12 cellular contexts compared by ENCODE assay signal in genomic region chr9:93297659-93298497, GRCh38.
DNase-seq lines count a peak whose midpoint lies in the region; ATAC-seq and TF ChIP-seq lines count a peak whose summit lies in the region.
"Had no signal": no experiment of that assay in that cellular context is flagged by ENCODE, and none has a peak within 500 bp of the region (broad histone marks: within the 10 kb centered on the region; RNA-seq: fewer than 3 reads in every experiment).

No MANE protein-coding gene starts in this region.

- ATAC-seq in Right ventricle myocardium inferior = no peak
- ATAC-seq in left ventricle myocardium superior = no peak
- no peak for ATAC-seq in GM21529 (IDR thresholded peaks at IDR 0.05; ENCODE audit: unreplicated experiment)
- no peak for ATAC-seq in HG02870 (IDR thresholded peaks at IDR 0.05; ENCODE audit: unreplicated experiment)
- ATAC-seq: HCT116; stimulated activated naive B cell treated with anti-CD40 and anti-IgM and Interleukin-4, amounts not matched to agents 10 μg/mL and 1 μg/mL and 100 μg/mL, for 72 hours had no signal

- H3K9me3 ChIP-seq in suprapubic skin = no peaks in the 10 kb centered on the region

- no peak overlapping the region for H3K27ac ChIP-seq in suprapubic skin
- H3K27ac ChIP-seq: RWPE1 had no signal

- DNase-seq in Right ventricle myocardium inferior (ENCODE audit: missing footprints) (peak; percentile 61), left ventricle myocardium superior (no peak), NCI-H2029 treated with DMSO at 0.1 percent for 48 hours (lab: John Stamatoyannopoulos, UW) (peak; percentile 32), glutamatergic neuron (no peak), suprapubic skin (ENCODE audit: low spot score in 2 of 2) (peak; percentile 42 to 70)
- DNase-seq in stimulated activated CD4-positive, alpha-beta T cell treated with anti-CD3 and anti-CD28 coated beads, Interleukin-4, amount 100 ng/mL, for 1 hour = no peak
- DNase-seq: NCI-H1694 treated with DMSO at 0.1 percent for 48 hours; stimulated activated naive B cell treated with anti-CD40 and anti-IgM and Interleukin-4, amounts not matched to agents 10 μg/mL and 1 μg/mL and 100 μg/mL, for 72 hours had no signal

- 87% methylated on average over 6 of the region's 33 CpGs for WGBS in suprapubic skin

- peak overlapping the region; percentile 28 for H3K27ac Mint-ChIP-seq in glutamatergic neuron (ENCODE audit: unreplicated experiment)
- H3K27ac Mint-ChIP-seq: stimulated activated naive B cell treated with anti-CD40 and anti-IgM and Interleukin-4, amounts not matched to agents 10 μg/mL and 1 μg/mL and 100 μg/mL, for 72 hours had no signal

- peaks cover 25% of the 10 kb centered on the region for H3K9me3 Mint-ChIP-seq in glutamatergic neuron (ENCODE audit: unreplicated experiment)
- H3K9me3 Mint-ChIP-seq: stimulated activated naive B cell treated with anti-CD40 and anti-IgM and Interleukin-4, amounts not matched to agents 10 μg/mL and 1 μg/mL and 100 μg/mL, for 72 hours had no signal

- TF ChIP-seq CTCF in glutamatergic neuron (IDR thresholded peaks at IDR 0.05; ENCODE audit: partially characterized antibody, unreplicated experiment) (no peak), suprapubic skin (IDR thresholded peaks at IDR 0.05) (no peak)

- H3K4me1 ChIP-seq in suprapubic skin = peaks cover 18% of the 10 kb centered on the region

- peaks cover 24% of the 10 kb centered on the region for H3K4me1 Mint-ChIP-seq in glutamatergic neuron (ENCODE audit: low read depth, unreplicated experiment)

- no peaks in the 10 kb centered on the region for H3K36me3 Mint-ChIP-seq in glutamatergic neuron (ENCODE audit: unreplicated experiment)
- H3K36me3 Mint-ChIP-seq: stimulated activated naive B cell treated with anti-CD40 and anti-IgM and Interleukin-4, amounts not matched to agents 10 μg/mL and 1 μg/mL and 100 μg/mL, for 72 hours had no signal

- peaks cover 9% of the 10 kb centered on the region for H3K27me3 Mint-ChIP-seq in glutamatergic neuron (ENCODE audit: unreplicated experiment)

- intact Hi-C loops in Right ventricle myocardium inferior (cut with DNase I) (no loop called here), left ventricle myocardium superior (cut with micrococcal nuclease) (no loop called here)

- no peaks in the 10 kb centered on the region for H3K27me3 ChIP-seq in suprapubic skin

- TF ChIP-seq EP300 in suprapubic skin (IDR thresholded peaks at IDR 0.05) = no peak

- H3K4me3 Mint-ChIP-seq in glutamatergic neuron (ENCODE audit: unreplicated experiment) = no peak overlapping the region
- H3K4me3 Mint-ChIP-seq: stimulated activated naive B cell treated with anti-CD40 and anti-IgM and Interleukin-4, amounts not matched to agents 10 μg/mL and 1 μg/mL and 100 μg/mL, for 72 hours had no signal

- no peaks in the 10 kb centered on the region for H3K36me3 ChIP-seq in suprapubic skin

- no peak overlapping the region for H3K4me3 ChIP-seq in suprapubic skin

- TF ChIP-seq POLR2A in suprapubic skin (IDR thresholded peaks at IDR 0.05) = no peak

Comparison
In these comparisons a context has a peak if more than half of its experiments do, and no peak if none do; other contexts are left out.
1. DNase-seq: peak in Right ventricle myocardium inferior (single experiment), NCI-H2029 treated with DMSO at 0.1 percent for 48 hours (single experiment) and suprapubic skin (2 of 2); none in left ventricle myocardium superior (single experiment), glutamatergic neuron (single experiment) and stimulated activated CD4-positive, alpha-beta T cell treated with anti-CD3 and anti-CD28 coated beads, Interleukin-4, amount 100 ng/mL, for 1 hour (single experiment).